In the genomic region with DNA sequence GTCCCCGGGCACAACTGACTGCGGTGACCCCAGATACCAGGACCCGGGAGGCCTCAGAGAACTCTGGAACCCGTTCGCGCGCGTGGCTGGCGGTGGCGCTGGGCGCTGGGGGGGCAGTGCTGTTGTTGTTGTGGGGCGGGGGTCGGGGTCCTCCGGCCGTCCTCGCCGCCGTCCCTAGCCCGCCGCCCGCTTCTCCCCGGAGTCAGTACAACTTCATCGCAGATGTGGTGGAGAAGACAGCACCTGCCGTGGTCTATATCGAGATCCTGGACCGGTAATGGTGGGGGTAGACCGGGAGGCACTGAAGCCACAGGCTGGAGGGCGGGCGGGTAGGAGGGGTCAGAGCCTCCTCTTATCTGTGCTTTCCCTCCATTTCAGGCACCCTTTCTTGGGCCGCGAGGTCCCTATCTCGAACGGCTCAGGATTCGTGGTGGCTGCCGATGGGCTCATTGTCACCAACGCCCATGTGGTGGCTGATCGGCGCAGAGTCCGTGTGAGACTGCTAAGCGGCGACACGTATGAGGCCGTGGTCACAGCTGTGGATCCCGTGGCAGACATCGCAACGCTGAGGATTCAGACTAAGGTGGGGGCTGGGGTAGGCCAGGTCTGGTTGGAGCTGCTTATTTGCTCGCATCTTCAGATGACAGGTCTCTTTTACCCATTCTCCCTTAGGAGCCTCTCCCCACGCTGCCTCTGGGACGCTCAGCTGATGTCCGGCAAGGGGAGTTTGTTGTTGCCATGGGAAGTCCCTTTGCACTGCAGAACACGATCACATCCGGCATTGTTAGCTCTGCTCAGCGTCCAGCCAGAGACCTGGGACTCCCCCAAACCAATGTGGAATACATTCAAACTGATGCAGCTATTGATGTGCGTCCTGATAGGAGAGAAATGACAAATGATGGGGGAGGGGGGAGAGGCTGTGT, we compare ENCODE assay signal across 8 cellular contexts. TPM values are rescaled to one million over a fixed set of nuclear protein-coding genes. Genes with fewer than 3 reads are reported as not detected.
DNase-seq lines count a peak whose midpoint lies in the region; ATAC-seq, FAIRE-seq and TF ChIP-seq lines count a peak whose summit lies in the region.

No MANE protein-coding gene starts in this region.

- H3K4me1 ChIP-seq in H1 (replicated peaks in 1 of 4; ENCODE audit: control insufficient read depth in 3 of 4, insufficient read depth in 4 of 4, low read length in 3 of 4) (peaks cover 4 to 13% (median 6%) of the 10 kb centered on the region in 4 experiments; a peak in 6 of 7 replicates), mesodermal cell (ENCODE audit: control insufficient read depth, insufficient read depth, low read length, poor library complexity, severe bottlenecking) (peaks cover 12% of the 10 kb centered on the region)

- peaks cover 0 to 18% of the 10 kb centered on the region in 2 experiments; a peak in 2 of 4 replicates for H3K79me2 ChIP-seq in H1 (ENCODE audit: control insufficient read depth in 1 of 2, insufficient read depth in 2 of 2, low read length in 2 of 2)

- no peak for TF ChIP-seq CTCF in H1 (IDR thresholded peaks at IDR 0.05; ENCODE audit: control extremely low read depth in 1 of 3, insufficient read depth in 1 of 3, low read depth in 1 of 3, low read length in 3 of 3)

- no peak overlapping the region for H3K27ac ChIP-seq in H1 (ENCODE audit: low read depth, low read length)
- H3K27ac ChIP-seq in mesodermal cell (ENCODE audit: low read depth, low read length, severe bottlenecking), result peak overlapping the region; percentile 49
- H3K27ac ChIP-seq in temporal lobe (ENCODE audit: low read depth, low read length), result peak overlapping the region; percentile 80

- peak overlapping the region; percentile 96 for H3K4me3 Mint-ChIP-seq in activated CD4-positive, alpha-beta T cell treated with anti-CD3 and anti-CD28 coated beads, Interleukin-2, amount 10 ng/mL, durations not matched to agents 24 days and 14 days

- no peak overlapping the region for H4K91ac ChIP-seq in H1 (replicated peaks; ENCODE audit: insufficient read length, low read length)

- whole genome bisulfite sequencing in H1 (ENCODE audit: extremely low coverage in 1 of 2, insufficient coverage in 1 of 2, insufficient read length in 1 of 2, insufficient replicate concordance in 2 of 2, low coverage in 1 of 2, low lambda C conversion rate in 2 of 2, missing lambda C conversion rate in 1 of 2), 2 experiments, result 23% methylated on average over 47 of the region's 54 CpGs; no CpG with 5 or more reads in 1 of the 2 experiments
- 16 to 17% methylated on average over 32 to 39 of the region's 54 CpGs for WGBS in mesodermal cell (ENCODE audit: insufficient coverage in 2 of 2), 2 experiments

- no peak overlapping the region for H2BK12ac ChIP-seq in H1 (ENCODE audit: low read depth, low read length)

- H3K4ac ChIP-seq in H1 (replicated peaks; ENCODE audit: insufficient read length, low read depth, low read length), result no peak overlapping the region

- peaks cover 6 to 9% of the 10 kb centered on the region in 2 experiments for H4K20me1 ChIP-seq in H1 (replicated peaks in 1 of 2; ENCODE audit: control insufficient read depth in 1 of 2, insufficient read depth in 2 of 2, low read length in 2 of 2)

- peaks cover 35% of the 10 kb centered on the region for H3K4me1 Mint-ChIP-seq in activated CD4-positive, alpha-beta T cell treated with anti-CD3 and anti-CD28 coated beads, Interleukin-2, amount 10 ng/mL, durations not matched to agents 24 days and 14 days

- H2AK5ac ChIP-seq in H1 (ENCODE audit: low read depth, low read length), result no peak overlapping the region

- H2BK20ac ChIP-seq in H1 (ENCODE audit: low read length), result no peak overlapping the region

- peak; percentile 30 for ATAC-seq in GM21423 (IDR thresholded peaks at IDR 0.05; ENCODE audit: unreplicated experiment)

- no peak overlapping the region for H2BK15ac ChIP-seq in H1 (ENCODE audit: low read length)

- CTCF ChIA-PET in H1 (lab: Charles Lee; ENCODE audit: partially characterized antibody), result interaction anchor here (0.6 to 7.0 kb wide), 12 partner anchors 8 to 77 kb away, joined by 3 to 53 read pairs (median 3); a partner anchor contains a TSS

- no peaks in the 10 kb centered on the region for H3K27me3 Mint-ChIP-seq in activated CD4-positive, alpha-beta T cell treated with anti-CD3 and anti-CD28 coated beads, Interleukin-2, amount 10 ng/mL, durations not matched to agents 24 days and 14 days

- intact Hi-C loops in activated CD4-positive, alpha-beta T cell treated with anti-CD3 and anti-CD28 coated beads, Interleukin-2, amount 10 ng/mL, durations not matched to agents 24 days and 14 days (cut with micrococcal nuclease), result loop anchor here (1.0 kb wide), 1 partner anchor 19 kb away; no protein-coding TSS in a partner anchor

- H3K9me3 ChIP-seq in H1 (ENCODE audit: insufficient read depth in 2 of 2, low read depth in 1 of 2, low read length in 1 of 2), result no peaks in the 10 kb centered on the region
- no peaks in the 10 kb centered on the region for H3K9me3 ChIP-seq in mesodermal cell (ENCODE audit: control insufficient read depth, low read length)

- peak overlapping the region; percentile 84 to 88 for H3K4me2 ChIP-seq in H1 (ENCODE audit: insufficient read depth in 1 of 2, low read depth in 2 of 2, low read length in 2 of 2)

- H2BK120ac ChIP-seq in H1 (replicated peaks; ENCODE audit: low read depth, low read length), result no peak overlapping the region

- POLR2A ChIA-PET in H1 (lab: Charles Lee; ENCODE audit: partially characterized antibody), result interaction anchor here (0.8 to 5.9 kb wide), 21 partner anchors 8 to 90 kb away, joined by 3 to 73 read pairs (median 9); a partner anchor contains a TSS

- no peak overlapping the region for H3K14ac ChIP-seq in H1 (ENCODE audit: insufficient read length)

- peaks cover 53% of the 10 kb centered on the region for H3K36me3 Mint-ChIP-seq in activated CD4-positive, alpha-beta T cell treated with anti-CD3 and anti-CD28 coated beads, Interleukin-2, amount 10 ng/mL, durations not matched to agents 24 days and 14 days (ENCODE audit: low read depth)

- H2BK5ac ChIP-seq in H1 (ENCODE audit: low read depth, low read length), result no peak overlapping the region

- H2AFZ ChIP-seq in H1 (ENCODE audit: low read length), result peak overlapping the region; percentile 10; the same call in 1 of the 2 replicates

- no peak overlapping the region for H4K5ac ChIP-seq in H1 (ENCODE audit: insufficient read length, low read depth, low read length)

- no peak for FAIRE-seq in H1 (lab: Jason Lieb, UNC)

- H3K27me3 ChIP-seq in H1 (replicated peaks in 1 of 4; ENCODE audit: control insufficient read depth in 3 of 4, extremely low read depth in 1 of 4, insufficient read depth in 3 of 4, low read length in 3 of 4), result no peaks in the 10 kb centered on the region; a peak in 1 of 7 replicates

- H3K4me3 ChIP-seq in H1 (ENCODE audit: extremely low read depth in 1 of 4, insufficient read depth in 2 of 4, low read depth in 3 of 4, low read length in 4 of 4), result peak overlapping the region; percentile 64 to 99 (median 87)
- H3K4me3 ChIP-seq in mesodermal cell (ENCODE audit: extremely low read depth, insufficient read depth, low read length, poor library complexity, severe bottlenecking), result peak overlapping the region; percentile 98

- TF ChIP-seq POLR2A in H1 (IDR thresholded peaks at IDR 0.05; ENCODE audit: control extremely low read depth in 1 of 2, low read depth in 2 of 2, low read length in 2 of 2), result no peak

- H3K36me3 ChIP-seq in H1 (ENCODE audit: control insufficient read depth in 2 of 4, insufficient read depth in 4 of 4, low read length in 3 of 4), result peaks cover 6 to 31% (median 25%) of the 10 kb centered on the region in 4 experiments; a peak in 7 of 8 replicates
- peaks cover 65% of the 10 kb centered on the region for H3K36me3 ChIP-seq in mesodermal cell (ENCODE audit: control insufficient read depth, insufficient read depth, low read length)

- peaks cover 10% of the 10 kb centered on the region for H3K79me1 ChIP-seq in H1 (ENCODE audit: low read depth, low read length)

- TF ChIP-seq RAD21 in Ishikawa (IDR thresholded peaks at IDR 0.05; ENCODE audit: low read depth) (no peak), H1 (IDR thresholded peaks at IDR 0.05 in 1 of 2, conservative IDR thresholded peaks at IDR 0.05 in 1 of 2; ENCODE audit: low read depth in 2 of 2, low read length in 2 of 2) (no peak)

- H4K8ac ChIP-seq in H1 (ENCODE audit: extremely low read depth, insufficient read depth, low read length), result peak overlapping the region; percentile 26; the same call in 1 of the 2 replicates

- peak overlapping the region; percentile 47 to 89 (median 63); a peak in 6 of 7 replicates for H3K9ac ChIP-seq in H1 (replicated peaks in 1 of 4; ENCODE audit: extremely low read depth in 1 of 4, low read depth in 3 of 4, low read length in 3 of 4)

- no peak overlapping the region for H3K56ac ChIP-seq in H1 (replicated peaks; ENCODE audit: insufficient read length, low read depth, low read length)

- peak overlapping the region; percentile 92 for H3K27ac Mint-ChIP-seq in activated CD4-positive, alpha-beta T cell treated with anti-CD3 and anti-CD28 coated beads, Interleukin-2, amount 10 ng/mL, durations not matched to agents 24 days and 14 days

- no peaks in the 10 kb centered on the region for H3K9me3 Mint-ChIP-seq in activated CD4-positive, alpha-beta T cell treated with anti-CD3 and anti-CD28 coated beads, Interleukin-2, amount 10 ng/mL, durations not matched to agents 24 days and 14 days

- TF ChIP-seq EP300 in Ishikawa (IDR thresholded peaks at IDR 0.05; ENCODE audit: borderline replicate concordance), result no peak
- TF ChIP-seq EP300 in H1 (IDR thresholded peaks at IDR 0.05; ENCODE audit: borderline replicate concordance in 1 of 2, low read depth in 2 of 2, low read length in 2 of 2), result no peak

- H3K23me2 ChIP-seq in H1 (ENCODE audit: low read depth, low read length), result peaks cover 9% of the 10 kb centered on the region; the same call in 1 of the 2 replicates

- H3K18ac ChIP-seq in H1 (ENCODE audit: extremely low read depth, low read length), result peak overlapping the region; percentile 21; the same call in 1 of the 2 replicates

- no peak overlapping the region for H3K23ac ChIP-seq in H1 (ENCODE audit: insufficient read length)

- DNase-seq in D341Med (ENCODE audit: low spot score), result peak; percentile 55
- DNase-seq in activated CD4-positive, alpha-beta T cell treated with anti-CD3 and anti-CD28 coated beads, Interleukin-2, amount 10 ng/mL, durations not matched to agents 24 days and 14 days, result peak; percentile 85
- DNase-seq in H1 (ENCODE audit: low read depth in 1 of 2, low spot score in 2 of 2), result no peak
- DNase-seq in SKM-1 treated with dmso at 0.1 percent for 144 hours (lab: John Stamatoyannopoulos, UW; ENCODE audit: unreplicated experiment), result no peak

RNA-seq across cellular contexts. Expression of a gene that starts 0.8 kb away (rescaled TPM):
- 49.6 and 56.4 TPM in 2 replicates for total RNA-seq in activated CD4-positive, alpha-beta T cell treated with anti-CD3 and anti-CD28 coated beads, Interleukin-2, amount 10 ng/mL, durations not matched to agents 24 days and 14 days
- 21.6 and 24.6 TPM in 2 replicates for total RNA-seq in H1 (2021; fragmentation: NEBNext Ultra II Directional; extraction: Animal tissue kit (Norgen Biotek cat#: 25700))
- polyA plus RNA-seq in H1 (2011; rRNA removed), result 37.6 TPM in 2 replicates
- 33.9 TPM for polyA plus RNA-seq in H1 (2011; cell fraction: cytosol; rRNA removed)
- polyA plus RNA-seq in H1 (2011; cell fraction: nucleus; rRNA removed), result 41.8 TPM
- polyA plus RNA-seq in H1 (2012, experiment 1 of 2), result 22.7 to 30.7 TPM (median 27.3 TPM) in 4 replicates
- polyA plus RNA-seq in H1 (2012, experiment 2 of 2), result 36.9 TPM
- polyA plus RNA-seq in H1 (2013, experiment 1 of 2), result 19.1 TPM
- 18.5 TPM for polyA plus RNA-seq in H1 (2013, experiment 2 of 2)
- polyA minus RNA-seq in H1 (2011; rRNA and poly(A)+ RNA removed), result 27.1 and 32.7 TPM in 2 replicates
- polyA minus RNA-seq in H1 (2011; cell fraction: cytosol; rRNA and poly(A)+ RNA removed), result 15.4 TPM
- 27.5 TPM for polyA minus RNA-seq in H1 (2011; cell fraction: nucleus; rRNA and poly(A)+ RNA removed)
- polyA plus RNA-seq in mesodermal cell (2013, experiment 1 of 2), result 32.1 TPM
- 33.4 TPM for polyA plus RNA-seq in mesodermal cell (2013, experiment 2 of 2)
- 36.6 TPM for total RNA-seq in temporal lobe

RNA-seq across cellular contexts. Expression of a gene that starts 1.0 kb away (rescaled TPM):
- total RNA-seq in activated CD4-positive, alpha-beta T cell treated with anti-CD3 and anti-CD28 coated beads, Interleukin-2, amount 10 ng/mL, durations not matched to agents 24 days and 14 days, result 170 and 173 TPM in 2 replicates
- total RNA-seq in H1 (2021; fragmentation: NEBNext Ultra II Directional; extraction: Animal tissue kit (Norgen Biotek cat#: 25700)), result 82.7 and 83.4 TPM in 2 replicates
- polyA plus RNA-seq in H1 (2011; rRNA removed), result 121 and 162 TPM in 2 replicates
- 134 TPM for polyA plus RNA-seq in H1 (2011; cell fraction: cytosol; rRNA removed)
- polyA plus RNA-seq in H1 (2011; cell fraction: nucleus; rRNA removed), result 469 TPM
- 82.2 to 98.1 TPM (median 92.2 TPM) in 4 replicates for polyA plus RNA-seq in H1 (2012, experiment 1 of 2)
- 103 TPM for polyA plus RNA-seq in H1 (2012, experiment 2 of 2)
- 124 TPM for polyA plus RNA-seq in H1 (2013, experiment 1 of 2)
- 130 TPM for polyA plus RNA-seq in H1 (2013, experiment 2 of 2)
- polyA minus RNA-seq in H1 (2011; rRNA and poly(A)+ RNA removed), result 63.7 and 83.7 TPM in 2 replicates
- 54.0 TPM for polyA minus RNA-seq in H1 (2011; cell fraction: cytosol; rRNA and poly(A)+ RNA removed)
- 85.4 TPM for polyA minus RNA-seq in H1 (2011; cell fraction: nucleus; rRNA and poly(A)+ RNA removed)
- 122 TPM for polyA plus RNA-seq in mesodermal cell (2013, experiment 1 of 2)
- 97.6 TPM for polyA plus RNA-seq in mesodermal cell (2013, experiment 2 of 2)
- total RNA-seq in temporal lobe, result 36.1 TPM

RNA-seq across cellular contexts. Expression of a gene that starts 4.5 kb away (rescaled TPM):
- 0.59 and 0.68 TPM in 2 replicates for total RNA-seq in activated CD4-positive, alpha-beta T cell treated with anti-CD3 and anti-CD28 coated beads, Interleukin-2, amount 10 ng/mL, durations not matched to agents 24 days and 14 days
- 0.57 and 0.76 TPM in 2 replicates for total RNA-seq in H1 (2021; fragmentation: NEBNext Ultra II Directional; extraction: Animal tissue kit (Norgen Biotek cat#: 25700))
- 1.1 TPM in 2 replicates for polyA plus RNA-seq in H1 (2011; rRNA removed)
- polyA plus RNA-seq in H1 (2011; cell fraction: cytosol; rRNA removed), result 1.4 TPM
- polyA plus RNA-seq in H1 (2011; cell fraction: nucleus; rRNA removed), result 9.0 TPM
- polyA plus RNA-seq in H1 (2012, experiment 1 of 2), result 0.51 to 1.4 TPM (median 0.73 TPM) in 4 replicates
- 0.47 TPM for polyA plus RNA-seq in H1 (2012, experiment 2 of 2)
- 0.85 TPM for polyA plus RNA-seq in H1 (2013, experiment 1 of 2)
- polyA plus RNA-seq in H1 (2013, experiment 2 of 2), result 0.35 TPM
- polyA minus RNA-seq in H1 (2011; rRNA and poly(A)+ RNA removed), result 0.44 and 1.1 TPM in 2 replicates
- polyA minus RNA-seq in H1 (2011; cell fraction: cytosol; rRNA and poly(A)+ RNA removed), result not detected
- 2.1 TPM for polyA minus RNA-seq in H1 (2011; cell fraction: nucleus; rRNA and poly(A)+ RNA removed)
- polyA plus RNA-seq in mesodermal cell (2013, experiment 1 of 2), result 0.48 TPM
- polyA plus RNA-seq in mesodermal cell (2013, experiment 2 of 2), result 0.40 TPM
- total RNA-seq in temporal lobe, result 0.98 TPM

RNA-seq across cellular contexts. Expression of a gene that starts 16.2 kb away (rescaled TPM):
- total RNA-seq in activated CD4-positive, alpha-beta T cell treated with anti-CD3 and anti-CD28 coated beads, Interleukin-2, amount 10 ng/mL, durations not matched to agents 24 days and 14 days, result 0.54 and 0.70 TPM in 2 replicates
- 0.15 and 0.17 TPM in 2 replicates for total RNA-seq in H1 (2021; fragmentation: NEBNext Ultra II Directional; extraction: Animal tissue kit (Norgen Biotek cat#: 25700))
- 0.06 and 0.17 TPM in 2 replicates for polyA plus RNA-seq in H1 (2011; rRNA removed)
- 0.09 TPM for polyA plus RNA-seq in H1 (2011; cell fraction: cytosol; rRNA removed)
- 0.44 TPM for polyA plus RNA-seq in H1 (2011; cell fraction: nucleus; rRNA removed)
- 0.11 to 0.47 TPM (median 0.28 TPM) in 4 replicates for polyA plus RNA-seq in H1 (2012, experiment 1 of 2)
- polyA plus RNA-seq in H1 (2012, experiment 2 of 2), result not detected
- 0.06 TPM for polyA plus RNA-seq in H1 (2013, experiment 1 of 2)
- polyA plus RNA-seq in H1 (2013, experiment 2 of 2), result 0.06 TPM
- polyA minus RNA-seq in H1 (2011; rRNA and poly(A)+ RNA removed), result 0.12 TPM in 1 of 2 replicates, not detected in the other
- not detected for polyA minus RNA-seq in H1 (2011; cell fraction: cytosol; rRNA and poly(A)+ RNA removed)
- polyA minus RNA-seq in H1 (2011; cell fraction: nucleus; rRNA and poly(A)+ RNA removed), result 1.1 TPM
- 0.77 TPM for polyA plus RNA-seq in mesodermal cell (2013, experiment 1 of 2)
- polyA plus RNA-seq in mesodermal cell (2013, experiment 2 of 2), result not detected
- total RNA-seq in temporal lobe, result not detected

RNA-seq across cellular contexts. Expression of a gene that starts 23.0 kb away (rescaled TPM):
- total RNA-seq in activated CD4-positive, alpha-beta T cell treated with anti-CD3 and anti-CD28 coated beads, Interleukin-2, amount 10 ng/mL, durations not matched to agents 24 days and 14 days, result 43.3 and 45.8 TPM in 2 replicates
- total RNA-seq in H1 (2021; fragmentation: NEBNext Ultra II Directional; extraction: Animal tissue kit (Norgen Biotek cat#: 25700)), result 10.0 and 13.8 TPM in 2 replicates
- 12.1 and 23.7 TPM in 2 replicates for polyA plus RNA-seq in H1 (2011; rRNA removed)
- polyA plus RNA-seq in H1 (2011; cell fraction: cytosol; rRNA removed), result 15.4 TPM
- 13.2 TPM for polyA plus RNA-seq in H1 (2011; cell fraction: nucleus; rRNA removed)
- polyA plus RNA-seq in H1 (2012, experiment 1 of 2), result 9.2 to 15.1 TPM (median 14.9 TPM) in 4 replicates
- 10.1 TPM for polyA plus RNA-seq in H1 (2012, experiment 2 of 2)
- 10.7 TPM for polyA plus RNA-seq in H1 (2013, experiment 1 of 2)
- 8.6 TPM for polyA plus RNA-seq in H1 (2013, experiment 2 of 2)
- 17.4 and 23.0 TPM in 2 replicates for polyA minus RNA-seq in H1 (2011; rRNA and poly(A)+ RNA removed)
- 11.3 TPM for polyA minus RNA-seq in H1 (2011; cell fraction: cytosol; rRNA and poly(A)+ RNA removed)
- polyA minus RNA-seq in H1 (2011; cell fraction: nucleus; rRNA and poly(A)+ RNA removed), result 14.3 TPM
- polyA plus RNA-seq in mesodermal cell (2013, experiment 1 of 2), result 14.5 TPM
- polyA plus RNA-seq in mesodermal cell (2013, experiment 2 of 2), result 12.7 TPM
- 4.9 TPM for total RNA-seq in temporal lobe

Comparison
In these comparisons a context has a peak if more than half of its experiments do, and no peak if none do; other contexts are left out.
1. DNase-seq: peak in D341Med (single experiment) and activated CD4-positive, alpha-beta T cell treated with anti-CD3 and anti-CD28 coated beads, Interleukin-2, amount 10 ng/mL, durations not matched to agents 24 days and 14 days (single experiment); none in H1 (0 of 2) and SKM-1 treated with dmso at 0.1 percent for 144 hours (single experiment).